1 cellular context compared by ENCODE assay signal in the genomic region with DNA sequence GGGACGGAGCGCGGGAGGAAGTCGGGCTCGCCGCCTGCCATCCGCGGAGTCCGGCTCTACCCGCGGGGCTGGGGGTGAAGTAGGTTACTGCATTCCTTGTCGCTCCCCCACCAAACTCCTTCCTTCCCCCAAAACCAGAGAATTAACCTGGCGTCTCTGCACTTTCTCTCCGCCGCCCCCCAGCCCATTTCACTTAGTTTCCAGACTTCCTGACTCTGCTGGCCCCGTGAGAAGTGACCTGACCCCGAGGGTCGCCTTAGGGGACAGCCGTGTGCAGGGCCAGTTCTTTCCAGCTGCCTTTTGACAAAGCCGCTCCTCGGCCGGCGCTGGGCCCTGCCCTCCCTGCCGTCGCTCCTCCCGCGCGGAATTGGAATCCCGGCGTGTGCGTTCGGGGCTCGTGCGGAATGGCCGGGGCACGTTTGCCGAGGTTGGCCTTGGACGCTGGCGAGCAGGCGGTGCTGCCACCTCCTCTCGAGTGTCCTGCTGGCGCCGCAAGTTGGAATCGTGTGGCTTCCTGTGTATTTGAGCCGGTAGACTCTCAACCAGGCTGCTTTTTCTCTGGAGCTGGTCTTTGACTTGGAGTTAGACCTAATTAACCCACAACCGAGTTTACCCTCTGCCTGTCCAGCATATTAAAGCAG.
A peak's percentile ranks its signal among the peaks of the same experiment; 100 is the strongest.
TF ChIP-seq lines count a peak whose summit lies in the region.

No MANE protein-coding gene starts in this region.

TF ChIP-seq in HepG2, 621 proteins besides CTCF, POLR2A, EP300 and RAD21 (continued from another document and continues in another):
- TF ChIP-seq ZHX2 (IDR thresholded peaks at IDR 0.05; ENCODE audit: low read depth): peak; percentile 48; the same call in 1 of the 2 replicates
- TF ChIP-seq ZHX2 (CRISPR knock-in tag; IDR thresholded peaks at IDR 0.05; ENCODE audit: borderline replicate concordance): no peak; the same call in 1 of the 2 replicates
- TF ChIP-seq PAX8 (CRISPR knock-in tag; IDR thresholded peaks at IDR 0.05; ENCODE audit: borderline replicate concordance): no peak; the same call in 1 of the 2 replicates
- TF ChIP-seq MTF1 (CRISPR knock-in tag; IDR thresholded peaks at IDR 0.05): 0 out of 2 replicates have a peak, but pooled peaks have one; percentile 68
- TF ChIP-seq ZFY (CRISPR knock-in tag; IDR thresholded peaks at IDR 0.05): peak; percentile 73
- TF ChIP-seq EED (CRISPR knock-in tag; IDR thresholded peaks at IDR 0.05): peak; percentile 57; the same call in 1 of the 2 replicates
- TF ChIP-seq PCBP1 (IDR thresholded peaks at IDR 0.05; ENCODE audit: borderline replicate concordance, low read depth, low read length): no peak
- TF ChIP-seq ZNF256 (CRISPR knock-in tag; conservative IDR thresholded peaks at IDR 0.05): peak; percentile 97
- no peak for TF ChIP-seq ZNF737 (CRISPR knock-in tag; IDR thresholded peaks at IDR 0.05; ENCODE audit: borderline replicate concordance)
- TF ChIP-seq ZSCAN31 (CRISPR knock-in tag; IDR thresholded peaks at IDR 0.05; ENCODE audit: low read depth): peak; percentile 88
- peak; percentile 69 for TF ChIP-seq ZNF264 (CRISPR knock-in tag; IDR thresholded peaks at IDR 0.05)
- TF ChIP-seq FIP1L1 (IDR thresholded peaks at IDR 0.05; ENCODE audit: borderline replicate concordance, insufficient read depth, low read depth, low read length): no peak
- peak; percentile 81; the same call in 1 of the 2 replicates for TF ChIP-seq KAT7 (CRISPR knock-in tag; IDR thresholded peaks at IDR 0.05; ENCODE audit: borderline replicate concordance)
- TF ChIP-seq ZNF530 (CRISPR knock-in tag; IDR thresholded peaks at IDR 0.05; ENCODE audit: low read depth): no peak
- TF ChIP-seq RERE (CRISPR knock-in tag; IDR thresholded peaks at IDR 0.05; ENCODE audit: low read depth): no peak; the same call in 1 of the 2 replicates
- no peak for TF ChIP-seq NONO (IDR thresholded peaks at IDR 0.05)
- TF ChIP-seq NONO (CRISPR knock-in tag; conservative IDR thresholded peaks at IDR 0.05): peak; percentile 72
- no peak for TF ChIP-seq HMG20B (CRISPR knock-in tag; conservative IDR thresholded peaks at IDR 0.05)
- no peak for TF ChIP-seq ZNF20 (CRISPR knock-in tag; IDR thresholded peaks at IDR 0.05)
- 0 out of 2 replicates have a peak, but pooled peaks have one; percentile 25 for TF ChIP-seq HMGXB3 (CRISPR knock-in tag; IDR thresholded peaks at IDR 0.05; ENCODE audit: borderline replicate concordance)
- TF ChIP-seq SRY (CRISPR knock-in tag; IDR thresholded peaks at IDR 0.05): peak; percentile 74; the same call in 1 of the 2 replicates
- TF ChIP-seq FLYWCH1 (CRISPR knock-in tag; IDR thresholded peaks at IDR 0.05): peak; percentile 76; the same call in 1 of the 2 replicates
- peak; percentile 87; the same call in 1 of the 2 replicates for TF ChIP-seq ZBTB37 (CRISPR knock-in tag; IDR thresholded peaks at IDR 0.05)
- no peak for TF ChIP-seq NFIC (IDR thresholded peaks at IDR 0.05; ENCODE audit: low read length)
- peak; percentile 35; the same call in 1 of the 2 replicates for TF ChIP-seq ZNF430 (CRISPR knock-in tag; IDR thresholded peaks at IDR 0.05)
- peak; percentile 82 for TF ChIP-seq GMEB1 (CRISPR knock-in tag; IDR thresholded peaks at IDR 0.05; ENCODE audit: borderline replicate concordance)
- 0 out of 2 replicates have a peak, but pooled peaks have one; percentile 13 for TF ChIP-seq HNF1A (IDR thresholded peaks at IDR 0.05; ENCODE audit: low read depth)
- TF ChIP-seq HNF1A (CRISPR knock-in tag; IDR thresholded peaks at IDR 0.05; ENCODE audit: borderline replicate concordance): 0 out of 2 replicates have a peak, but pooled peaks have one; percentile 36
